In genomic region chr3:42801048-42801620, GRCh38 we compare ENCODE assay signal across 26 cellular contexts. TPM values are rescaled to one million over a fixed set of nuclear protein-coding genes. Genes with fewer than 3 reads are reported as not detected.
DNase-seq lines count a peak whose midpoint lies in the region; ATAC-seq and TF ChIP-seq lines count a peak whose summit lies in the region.
"Had no signal": no experiment of that assay in that cellular context is flagged by ENCODE, and none has a peak within 500 bp of the region (broad histone marks: within the 10 kb centered on the region; RNA-seq: fewer than 3 reads in every experiment).

No MANE protein-coding gene starts in this region.

- peaks cover 22 to 50% (median 40%) of the 10 kb centered on the region in 11 experiments; a peak in 18 of 22 replicates for H4K20me1 ChIP-seq in BLaER1 treated with 17β-estradiol and CSF1 and Interleukin-3, amounts not matched to agents 10 nM and 100 nM
- H4K20me1 ChIP-seq in OCI-LY7 (ENCODE audit: insufficient read depth, low read length) = peaks cover 8% of the 10 kb centered on the region; the same call in 1 of the 2 replicates

- H3K79me2 ChIP-seq in OCI-LY7 (ENCODE audit: insufficient read depth, low read depth, low read length) = peaks cover 54% of the 10 kb centered on the region

- H3K9me3 ChIP-seq in BLaER1 treated with 17β-estradiol and CSF1 and Interleukin-3, amounts not matched to agents 10 nM and 100 nM (replicated peaks in 1 of 11) = no peaks in the 10 kb centered on the region
- H3K9me3 ChIP-seq in OCI-LY7 (ENCODE audit: low read length) = no peaks in the 10 kb centered on the region
- peaks cover 7% of the 10 kb centered on the region for H3K9me3 ChIP-seq in endodermal cell (ENCODE audit: control insufficient read depth, low read length)
- H3K9me3 ChIP-seq in thyroid gland = no peaks in the 10 kb centered on the region
- H3K9me3 ChIP-seq in uterus = no peaks in the 10 kb centered on the region
- H3K9me3 ChIP-seq: upper lobe of right lung had no signal

- WGBS in endodermal cell (ENCODE audit: insufficient coverage in 1 of 2, insufficient read length in 1 of 2), 2 experiments = 90 to 95% methylated on average over 3 of the region's 3 CpGs
- 95% methylated on average over 3 of the region's 3 CpGs for WGBS in thyroid gland, 2 donors

- ATAC-seq in HG02970 (IDR thresholded peaks at IDR 0.05; ENCODE audit: low FRiP score, unreplicated experiment) = no peak
- ATAC-seq: stimulated activated naive CD8-positive, alpha-beta T cell treated with anti-CD3 and anti-CD28 coated beads, Interleukin-15, amount 100 ng/mL, for 72 hours; upper lobe of right lung had no signal

- peaks cover 35 to 55% (median 48%) of the 10 kb centered on the region in 10 experiments for H3K4me1 ChIP-seq in BLaER1 treated with 17β-estradiol and CSF1 and Interleukin-3, amounts not matched to agents 10 nM and 100 nM
- H3K4me1 ChIP-seq in OCI-LY7 (ENCODE audit: insufficient read depth, low read length, poor library complexity, severe bottlenecking) (peaks cover 26% of the 10 kb centered on the region), endodermal cell (ENCODE audit: control insufficient read depth, insufficient read depth, low read length) (peaks cover 5% of the 10 kb centered on the region), thyroid gland (peaks cover 26 to 32% of the 10 kb centered on the region in 2 donors), uterus (peaks cover 0 to 13% of the 10 kb centered on the region in 2 donors)

- DNase-seq in OCI-LY7 (ENCODE audit: low spot score) = no peak
- no peak for DNase-seq in endodermal cell
- DNase-seq in nephron progenitor cell = no peak
- DNase-seq in stimulated activated CD4-positive, alpha-beta T cell treated with anti-CD3 and anti-CD28 coated beads, Interleukin-12 subunit alpha, Interleukin-12 subunit beta, amount 100 ng/mL, for 4 hours = no peak
- DNase-seq in thyroid gland = no peak
- no peak for DNase-seq in uterus
- DNase-seq: activated CD4-positive, alpha-beta T cell treated with anti-CD3 and anti-CD28 coated beads for 48 hours; effector CD4-positive, alpha-beta T cell; EL; GM23248; islet precursor cell; KG1; NCI-H187; NCI-H2227 treated with DMSO at 0.1 percent for 48 hours; NCI-H774; retina; stimulated activated naive CD8-positive, alpha-beta T cell treated with anti-CD3 and anti-CD28 coated beads, Interleukin-15, amount 100 ng/mL, for 72 hours; upper lobe of right lung had no signal

- H3K27me3 Mint-ChIP-seq in endodermal cell (ENCODE audit: insufficient read depth) (no peaks in the 10 kb centered on the region), nephron progenitor cell (ENCODE audit: low read depth, poor library complexity) (peaks cover 5% of the 10 kb centered on the region)

- BruUV-seq in OCI-LY7 (replicated peaks; lab: Mats Ljungman, UMichigan) = no TSS peak

- H3K36me3 ChIP-seq in BLaER1 treated with 17β-estradiol and CSF1 and Interleukin-3, amounts not matched to agents 10 nM and 100 nM = peaks cover 0 to 11% (median 4%) of the 10 kb centered on the region in 11 experiments; a peak in 4 of 22 replicates
- H3K36me3 ChIP-seq in OCI-LY7 (ENCODE audit: insufficient read depth, low read length) (peaks cover 39% of the 10 kb centered on the region), endodermal cell (ENCODE audit: control insufficient read depth, insufficient read depth, low read length) (peaks cover 42% of the 10 kb centered on the region), thyroid gland (no peaks in the 10 kb centered on the region), uterus (no peaks in the 10 kb centered on the region)
- H3K36me3 ChIP-seq: upper lobe of right lung had no signal

- peaks cover 31% of the 10 kb centered on the region for H3K4me1 Mint-ChIP-seq in endodermal cell
- H3K4me1 Mint-ChIP-seq in nephron progenitor cell = peaks cover 60% of the 10 kb centered on the region

- no peak overlapping the region for H3K4me3 ChIP-seq in BLaER1 treated with 17β-estradiol and CSF1 and Interleukin-3, amounts not matched to agents 10 nM and 100 nM
- H3K4me3 ChIP-seq in OCI-LY7 (ENCODE audit: low read depth, low read length, poor library complexity, severe bottlenecking) (no peak overlapping the region), endodermal cell (ENCODE audit: low read length) (peak overlapping the region; percentile 100), thyroid gland (replicated peaks in 1 of 3) (no peak overlapping the region), uterus (no peak overlapping the region)
- H3K4me3 ChIP-seq: GM23248, upper lobe of right lung had no signal

- no peak overlapping the region for H2AFZ ChIP-seq in OCI-LY7 (ENCODE audit: low read length)
- H2AFZ ChIP-seq: GM23248 had no signal

- H3K27ac ChIP-seq in BLaER1 treated with 17β-estradiol and CSF1 and Interleukin-3, amounts not matched to agents 10 nM and 100 nM = no peak overlapping the region
- H3K27ac ChIP-seq in OCI-LY7 (ENCODE audit: low read depth, low read length, poor library complexity, severe bottlenecking) = no peak overlapping the region
- H3K27ac ChIP-seq in endodermal cell (ENCODE audit: low read depth, low read length) = no peak overlapping the region
- no peak overlapping the region for H3K27ac ChIP-seq in thyroid gland
- H3K27ac ChIP-seq in uterus = no peak overlapping the region
- H3K27ac ChIP-seq: C4-2B, GM23248, upper lobe of right lung had no signal

- H3K27me3 ChIP-seq in BLaER1 treated with 17β-estradiol and CSF1 and Interleukin-3, amounts not matched to agents 10 nM and 100 nM = no peaks in the 10 kb centered on the region
- no peaks in the 10 kb centered on the region for H3K27me3 ChIP-seq in endodermal cell (ENCODE audit: control insufficient read depth, insufficient read depth, low read length, poor library complexity, severe bottlenecking)
- H3K27me3 ChIP-seq in thyroid gland = no peaks in the 10 kb centered on the region
- no peaks in the 10 kb centered on the region for H3K27me3 ChIP-seq in uterus
- H3K27me3 ChIP-seq: upper lobe of right lung had no signal

- POLR2A ChIA-PET in OCI-LY7 (lab: Charles Lee) = interaction anchor here (0.6 kb wide), 1 partner anchor 22 kb away, joined by 3 read pairs; no protein-coding TSS in a partner anchor

- H3K36me3 Mint-ChIP-seq in endodermal cell (ENCODE audit: low read depth) = peaks cover 23% of the 10 kb centered on the region
- H3K36me3 Mint-ChIP-seq in nephron progenitor cell (ENCODE audit: low read depth) = peaks cover 26% of the 10 kb centered on the region

- CTCF ChIA-PET in OCI-LY7 (lab: Charles Lee; ENCODE audit: unreplicated experiment) = no interaction called here

- intact Hi-C loops in OCI-LY7 (cut with micrococcal nuclease; ENCODE audit: unreplicated experiment) = no loop called here
- intact Hi-C loops in thyroid gland (cut with DNase I) = no loop called here
- intact Hi-C loops in uterus (cut with DNase I; ENCODE audit: low total_unique reads) = no loop called here

- TF ChIP-seq POLR2A in thyroid gland (IDR thresholded peaks at IDR 0.05) (no peak), uterus (IDR thresholded peaks at IDR 0.05) (no peak)

- H3K4me3 Mint-ChIP-seq in endodermal cell (no peak overlapping the region), nephron progenitor cell (peak overlapping the region; percentile 16)
- H3K4me3 Mint-ChIP-seq: T-helper 1 cell treated with Interleukin-12 subunit alpha and Interleukin-12 subunit beta and Interleukin-4 antibody, amounts not matched to agents 30 μg/mL and 1 μg/mL, for 36 hours had no signal

- no peak overlapping the region for H3K9ac ChIP-seq in BLaER1 treated with 17β-estradiol and CSF1 and Interleukin-3, amounts not matched to agents 10 nM and 100 nM
- no peak overlapping the region for H3K9ac ChIP-seq in endodermal cell (ENCODE audit: extremely low read depth, low read length, poor library complexity, severe bottlenecking)
- H3K9ac ChIP-seq: GM23248 had no signal

- H3K4me2 ChIP-seq in BLaER1 treated with 17β-estradiol and CSF1 and Interleukin-3, amounts not matched to agents 10 nM and 100 nM = peak overlapping the region in 10 of 11 experiments; percentile 11 to 88 (median 30); a peak in 15 of 22 replicates
- H3K4me2 ChIP-seq in OCI-LY7 (ENCODE audit: low read length) = peak overlapping the region; percentile 96

- H3K9me2 ChIP-seq in OCI-LY7 (ENCODE audit: insufficient read depth, low read length) = no peaks in the 10 kb centered on the region

- peaks cover 3% of the 10 kb centered on the region for H3K9me3 Mint-ChIP-seq in endodermal cell
- H3K9me3 Mint-ChIP-seq in nephron progenitor cell = peaks cover 15% of the 10 kb centered on the region
- H3K9me3 Mint-ChIP-seq: activated naive CD4-positive, alpha-beta T cell treated with anti-CD3 and anti-CD28 coated beads, Interleukin-2, amount 50 U/mL, for 24 hours; stimulated activated naive CD8-positive, alpha-beta T cell treated with anti-CD3 and anti-CD28 coated beads, Interleukin-15, amount 100 ng/mL, for 72 hours; T-helper 1 cell treated with Interleukin-12 subunit alpha and Interleukin-12 subunit beta and Interleukin-4 antibody, amounts not matched to agents 30 μg/mL and 1 μg/mL, for 36 hours had no signal

- H3K27ac Mint-ChIP-seq in endodermal cell (no peak overlapping the region), nephron progenitor cell (peak overlapping the region; percentile 7)
- H3K27ac Mint-ChIP-seq: activated naive CD4-positive, alpha-beta T cell treated with anti-CD3 and anti-CD28 coated beads, Interleukin-2, amount 50 U/mL, for 24 hours; stimulated activated naive CD8-positive, alpha-beta T cell treated with anti-CD3 and anti-CD28 coated beads, Interleukin-15, amount 100 ng/mL, for 72 hours; T-helper 1 cell treated with Interleukin-12 subunit alpha and Interleukin-12 subunit beta and Interleukin-4 antibody, amounts not matched to agents 30 μg/mL and 1 μg/mL, for 36 hours had no signal

- TF ChIP-seq CTCF in OCI-LY7 (conservative IDR thresholded peaks at IDR 0.05; ENCODE audit: low read length) (no peak), endodermal cell (conservative IDR thresholded peaks at IDR 0.05) (no peak), nephron progenitor cell (IDR thresholded peaks at IDR 0.05) (no peak), thyroid gland (IDR thresholded peaks at IDR 0.05) (no peak), uterus (IDR thresholded peaks at IDR 0.05) (no peak)

RNA-seq across cellular contexts. Expression of gene HIGD1A, which starts 3.2 kb away (rescaled TPM):
- 57.9 and 60.4 TPM in 2 replicates for total RNA-seq in OCI-LY7 (2014; rRNA removed; shearing (Covaris generic))
- total RNA-seq in OCI-LY7 (2022) (75.8 and 76.1 TPM in 2 replicates), endodermal cell (100 to 1,000 TPM; 116 to 121 TPM), thyroid gland (100 to 1,000 TPM; 171 to 217 (median 211) TPM), uterus (100 to 1,000 TPM in 2 of 4 donors, 10 to 100 TPM in 2; 65.3 to 234 (median 103) TPM)
- polyA plus RNA-seq in endodermal cell (2013, experiment 1 of 2) = 179 TPM
- polyA plus RNA-seq in endodermal cell (2013, experiment 2 of 2) = 188 TPM

RNA-seq across cellular contexts. Expression of gene ACKR2, which starts 8.1 kb away (rescaled TPM):
- not detected in 2 replicates for total RNA-seq in OCI-LY7 (2014; rRNA removed; shearing (Covaris generic))
- total RNA-seq in OCI-LY7 (2022) (2.0 and 2.9 TPM in 2 replicates), endodermal cell (1 to 10 TPM; 1.1 TPM), thyroid gland (10 to 100 TPM in 2 of 4 donors, 1 to 10 TPM in 2; 5.6 to 15.3 (median 10.7) TPM), uterus (1 to 10 TPM; 1.5 to 8.7 (median 4.7) TPM)
- 0.14 TPM for polyA plus RNA-seq in endodermal cell (2013, experiment 1 of 2)
- 0.33 TPM for polyA plus RNA-seq in endodermal cell (2013, experiment 2 of 2)
- total RNA-seq: A673, cerebellum, frontal cortex had no signal

RNA-seq across cellular contexts. Expression of gene CCDC13, which starts 28.1 kb away (rescaled TPM):
- total RNA-seq in OCI-LY7 (2014; rRNA removed; shearing (Covaris generic)) = 0.21 and 1.4 TPM in 2 replicates
- total RNA-seq in OCI-LY7 (2022) = not detected in 2 replicates
- total RNA-seq in endodermal cell = 1 to 10 TPM in 1 of 2 donors, under 1 TPM in 1; 0.64 to 1.1 TPM
- polyA plus RNA-seq in endodermal cell (2013, experiment 1 of 2) = 1.5 TPM
- 0.95 TPM for polyA plus RNA-seq in endodermal cell (2013, experiment 2 of 2)
- total RNA-seq in thyroid gland = 1 to 10 TPM; 4.0 to 7.7 (median 6.0) TPM
- total RNA-seq in uterus = 1 to 10 TPM in 2 of 4 donors, not detected in 2; 1.7 to 1.9 TPM
- total RNA-seq: A673 had no signal
